Comparison of ENCODE assay signal across 22 cellular contexts in genomic region chr6:13700232-13700631, GRCh38. TPM values are rescaled to one million over a fixed set of nuclear protein-coding genes. Genes with fewer than 3 reads are reported as not detected.
DNase-seq lines count a peak whose midpoint lies in the region; ATAC-seq and TF ChIP-seq lines count a peak whose summit lies in the region.
"Had no signal": no experiment of that assay in that cellular context is flagged by ENCODE, and none has a peak within 500 bp of the region (broad histone marks: within the 10 kb centered on the region; RNA-seq: fewer than 3 reads in every experiment).

No MANE protein-coding gene starts in this region.

- H3K4me1 ChIP-seq in GM23338 (ENCODE audit: insufficient read depth) (peaks cover 19% of the 10 kb centered on the region), neural progenitor cell (peaks cover 26% of the 10 kb centered on the region), aorta (ENCODE audit: control insufficient read depth in 1 of 2, insufficient read depth in 2 of 2, low read length in 2 of 2) (peaks cover 3 to 10% of the 10 kb centered on the region in 2 donors)
- H3K4me1 ChIP-seq: Caco-2 had no signal

- POLR2A ChIA-PET in activated CD8-positive, alpha-beta T cell treated with anti-CD3 and anti-CD28 coated beads for 36 hours (lab: Charles Lee): interaction anchor here (1.0 to 1.2 kb wide), 3 partner anchors 9 to 13 kb away, joined by 3 to 6 read pairs (median 4); partner anchors contain the start of gene RANBP9
- POLR2A ChIA-PET in activated CD8-positive, alpha-beta T cell treated with anti-CD3 and anti-CD28 coated beads, Interleukin-2, amount 10 ng/mL, durations not matched to agents 7 days and 5 days (lab: Charles Lee): interaction anchor here (1.0 kb wide), 1 partner anchor 11 kb away, joined by 3 read pairs; the partner anchor contains the start of gene RANBP9

- H3K4me2 ChIP-seq in GM23338 (no peak overlapping the region), neural progenitor cell (no peak overlapping the region)

- H3K36me3 ChIP-seq in GM23338 (ENCODE audit: insufficient read depth) (no peaks in the 10 kb centered on the region), neural progenitor cell (no peaks in the 10 kb centered on the region), aorta (ENCODE audit: control insufficient read depth in 1 of 2, insufficient read depth in 2 of 2, low read length in 1 of 2) (no peaks in the 10 kb centered on the region)
- H3K36me3 ChIP-seq: adrenal gland, esophagus muscularis mucosa, tibial nerve had no signal

- no peak overlapping the region for H3K9ac ChIP-seq in neural progenitor cell

- no peaks in the 10 kb centered on the region for H3K9me3 ChIP-seq in T-helper 17 cell (ENCODE audit: control insufficient read depth, low read length, poor library complexity, severe bottlenecking)
- no peaks in the 10 kb centered on the region for H3K9me3 ChIP-seq in neural progenitor cell (ENCODE audit: low read depth)
- H3K9me3 ChIP-seq in aorta (ENCODE audit: control insufficient read depth, low read length): no peaks in the 10 kb centered on the region
- H3K9me3 ChIP-seq: adrenal gland, Caco-2, esophagus muscularis mucosa, HAP-1, tibial nerve had no signal

- no peak for DNase-seq in activated CD8-positive, alpha-beta T cell treated with anti-CD3 and anti-CD28 coated beads for 36 hours
- DNase-seq in activated CD8-positive, alpha-beta T cell treated with anti-CD3 and anti-CD28 coated beads, Interleukin-2, amount 10 ng/mL, durations not matched to agents 7 days and 5 days: no peak
- DNase-seq in GM23338 (ENCODE audit: low spot score) (no peak), T-helper 17 cell (no peak), neural progenitor cell (ENCODE audit: low spot score) (no peak), T-helper 9 cell (no peak), aorta (no peak)
- DNase-seq: activated CD4-positive, alpha-beta T cell treated with anti-CD3 and anti-CD28 coated beads, Interleukin-2, amount 50 U/mL, for 4 hours; adrenal gland; Caco-2; EL; NCI-H1092; NCI-H2081; SHP77; T1000 had no signal

- H3K27me3 ChIP-seq in GM23338 (ENCODE audit: insufficient read depth) (no peaks in the 10 kb centered on the region), neural progenitor cell (no peaks in the 10 kb centered on the region), aorta (ENCODE audit: control insufficient read depth in 1 of 2, insufficient read depth in 2 of 2, low read length in 1 of 2) (no peaks in the 10 kb centered on the region)
- H3K27me3 ChIP-seq: adrenal gland, esophagus muscularis mucosa, tibial nerve had no signal

- H2AFZ ChIP-seq in GM23338: no peak overlapping the region
- H2AFZ ChIP-seq in neural progenitor cell (replicated peaks): no peak overlapping the region

- peaks cover 34% of the 10 kb centered on the region for H3K36me3 Mint-ChIP-seq in activated CD8-positive, alpha-beta T cell treated with anti-CD3 and anti-CD28 coated beads for 36 hours (ENCODE audit: low read depth)
- peaks cover 32% of the 10 kb centered on the region for H3K36me3 Mint-ChIP-seq in activated CD8-positive, alpha-beta T cell treated with anti-CD3 and anti-CD28 coated beads, Interleukin-2, amount 10 ng/mL, durations not matched to agents 7 days and 5 days (ENCODE audit: low read depth)
- H3K36me3 Mint-ChIP-seq in GM23338 (ENCODE audit: low read depth): no peaks in the 10 kb centered on the region
- H3K36me3 Mint-ChIP-seq in T-helper 17 cell (ENCODE audit: low read depth): peaks cover 2% of the 10 kb centered on the region
- peaks cover 23% of the 10 kb centered on the region for H3K36me3 Mint-ChIP-seq in neural progenitor cell

- H3K4me3 Mint-ChIP-seq in activated CD8-positive, alpha-beta T cell treated with anti-CD3 and anti-CD28 coated beads for 36 hours: no peak overlapping the region
- no peak overlapping the region for H3K4me3 Mint-ChIP-seq in activated CD8-positive, alpha-beta T cell treated with anti-CD3 and anti-CD28 coated beads, Interleukin-2, amount 10 ng/mL, durations not matched to agents 7 days and 5 days
- H3K4me3 Mint-ChIP-seq in GM23338 (no peak overlapping the region), T-helper 17 cell (peak overlapping the region; percentile 68), neural progenitor cell (no peak overlapping the region)
- H3K4me3 Mint-ChIP-seq: activated T-helper 1 cell treated with anti-CD3 and anti-CD28 coated beads, Interleukin-12 subunit alpha, Interleukin-12 subunit beta, Interleukin-2, Interleukin-4 antibody, amounts not matched to agents 30 ng/mL and 10 ng/mL and 1 ng/mL, durations not matched to agents 14 hours and 24 hours and 36 hours; mesothelial cell of epicardium; stimulated activated memory B cell treated with anti-CD40 and anti-IgM and Interleukin-4, amounts not matched to agents 10 μg/mL and 1 μg/mL and 100 μg/mL, for 72 hours had no signal

- H4K20me1 ChIP-seq in GM23338 (replicated peaks; ENCODE audit: insufficient read depth): peaks cover 31% of the 10 kb centered on the region
- peaks cover 28% of the 10 kb centered on the region for H4K20me1 ChIP-seq in neural progenitor cell (ENCODE audit: low read depth)

- peaks cover 96% of the 10 kb centered on the region for H3K79me2 ChIP-seq in GM23338 (replicated peaks; ENCODE audit: insufficient read depth)
- H3K79me2 ChIP-seq in neural progenitor cell (ENCODE audit: low read depth): peaks cover 99% of the 10 kb centered on the region

- H3K9me3 Mint-ChIP-seq in activated CD8-positive, alpha-beta T cell treated with anti-CD3 and anti-CD28 coated beads for 36 hours: no peaks in the 10 kb centered on the region
- H3K9me3 Mint-ChIP-seq in activated CD8-positive, alpha-beta T cell treated with anti-CD3 and anti-CD28 coated beads, Interleukin-2, amount 10 ng/mL, durations not matched to agents 7 days and 5 days (ENCODE audit: insufficient read depth): no peaks in the 10 kb centered on the region
- H3K9me3 Mint-ChIP-seq in GM23338: no peaks in the 10 kb centered on the region
- H3K9me3 Mint-ChIP-seq in neural progenitor cell: peaks cover 11% of the 10 kb centered on the region
- H3K9me3 Mint-ChIP-seq: activated T-helper 1 cell treated with anti-CD3 and anti-CD28 coated beads, Interleukin-12 subunit alpha, Interleukin-12 subunit beta, Interleukin-2, Interleukin-4 antibody, amounts not matched to agents 30 ng/mL and 10 ng/mL and 1 ng/mL, durations not matched to agents 14 hours and 24 hours and 36 hours; mesothelial cell of epicardium; stimulated activated memory B cell treated with anti-CD40 and anti-IgM and Interleukin-4, amounts not matched to agents 10 μg/mL and 1 μg/mL and 100 μg/mL, for 72 hours had no signal

- peaks cover 49% of the 10 kb centered on the region for H3K4me1 Mint-ChIP-seq in activated CD8-positive, alpha-beta T cell treated with anti-CD3 and anti-CD28 coated beads for 36 hours (ENCODE audit: low read depth)
- peaks cover 40% of the 10 kb centered on the region for H3K4me1 Mint-ChIP-seq in activated CD8-positive, alpha-beta T cell treated with anti-CD3 and anti-CD28 coated beads, Interleukin-2, amount 10 ng/mL, durations not matched to agents 7 days and 5 days (ENCODE audit: low read depth)
- peaks cover 34% of the 10 kb centered on the region for H3K4me1 Mint-ChIP-seq in GM23338
- peaks cover 40% of the 10 kb centered on the region for H3K4me1 Mint-ChIP-seq in T-helper 17 cell
- no peaks in the 10 kb centered on the region for H3K4me1 Mint-ChIP-seq in neural progenitor cell

- CTCF ChIA-PET in activated CD8-positive, alpha-beta T cell treated with anti-CD3 and anti-CD28 coated beads for 36 hours (lab: Charles Lee): interaction anchor here (1.3 to 1.9 kb wide), 2 partner anchors 27 to 75 kb away, joined by 3 to 5 read pairs; no protein-coding TSS in a partner anchor
- CTCF ChIA-PET in activated CD8-positive, alpha-beta T cell treated with anti-CD3 and anti-CD28 coated beads, Interleukin-2, amount 10 ng/mL, durations not matched to agents 7 days and 5 days (lab: Charles Lee): interaction anchor here (0.9 to 1.0 kb wide), 2 partner anchors 23 to 83 kb away, joined by 3 read pairs; no protein-coding TSS in a partner anchor

- intact Hi-C loops in activated CD8-positive, alpha-beta T cell treated with anti-CD3 and anti-CD28 coated beads for 36 hours (cut with micrococcal nuclease): loop anchor here (5.0 kb wide), 1 partner anchor 78 kb away; no protein-coding TSS in a partner anchor
- intact Hi-C loops in aorta (cut with DNase I): no loop called here

- no peak overlapping the region for H3K4me3 ChIP-seq in GM23338
- H3K4me3 ChIP-seq in neural progenitor cell: no peak overlapping the region
- no peak overlapping the region for H3K4me3 ChIP-seq in aorta (ENCODE audit: low read length in 2 of 2)
- H3K4me3 ChIP-seq: adrenal gland, esophagus muscularis mucosa, HAP-1, tibial nerve had no signal

- H3K27me3 Mint-ChIP-seq in activated CD8-positive, alpha-beta T cell treated with anti-CD3 and anti-CD28 coated beads for 36 hours: no peaks in the 10 kb centered on the region
- no peaks in the 10 kb centered on the region for H3K27me3 Mint-ChIP-seq in activated CD8-positive, alpha-beta T cell treated with anti-CD3 and anti-CD28 coated beads, Interleukin-2, amount 10 ng/mL, durations not matched to agents 7 days and 5 days (ENCODE audit: low read depth)
- H3K27me3 Mint-ChIP-seq in GM23338 (ENCODE audit: insufficient read depth, low read depth, poor library complexity) (peaks cover 2% of the 10 kb centered on the region), T-helper 17 cell (no peaks in the 10 kb centered on the region), neural progenitor cell (ENCODE audit: insufficient read depth, low read depth) (no peaks in the 10 kb centered on the region)
- H3K27me3 Mint-ChIP-seq: stimulated activated memory B cell treated with anti-CD40 and anti-IgM and Interleukin-4, amounts not matched to agents 10 μg/mL and 1 μg/mL and 100 μg/mL, for 72 hours had no signal

- ATAC-seq in activated CD8-positive, alpha-beta T cell treated with anti-CD3 and anti-CD28 coated beads for 36 hours: no peak
- ATAC-seq in activated CD8-positive, alpha-beta T cell treated with anti-CD3 and anti-CD28 coated beads, Interleukin-2, amount 10 ng/mL, durations not matched to agents 7 days and 5 days: no peak
- peak; percentile 43; the same call in 1 of the 3 replicates for ATAC-seq in GM23338
- no peak for ATAC-seq in T-helper 17 cell
- no peak for ATAC-seq in GM21529 (IDR thresholded peaks at IDR 0.05; ENCODE audit: unreplicated experiment)
- no peak for ATAC-seq in aorta (ENCODE audit: low FRiP score)
- ATAC-seq: stimulated activated memory B cell treated with anti-CD40 and anti-IgM and Interleukin-4, amounts not matched to agents 10 μg/mL and 1 μg/mL and 100 μg/mL, for 72 hours had no signal

- TF ChIP-seq CTCF in activated CD8-positive, alpha-beta T cell treated with anti-CD3 and anti-CD28 coated beads for 36 hours (IDR thresholded peaks at IDR 0.05): no peak
- TF ChIP-seq CTCF in GM23338 (conservative IDR thresholded peaks at IDR 0.05; ENCODE audit: low read depth in 2 of 2) (no peak), neural progenitor cell (IDR thresholded peaks at IDR 0.05) (no peak)

- no peaks in the 10 kb centered on the region for H3F3A ChIP-seq in GM23338 (replicated peaks; ENCODE audit: low read depth)
- H3F3A ChIP-seq in neural progenitor cell (ENCODE audit: low read depth): no peaks in the 10 kb centered on the region

- 84 to 92% methylated on average over 3 of the region's 3 CpGs for WGBS in aorta, 2 donors

- H3K27ac ChIP-seq in GM23338 (ENCODE audit: low read depth) (peak overlapping the region; percentile 58), neural progenitor cell (peak overlapping the region; percentile 13), aorta (ENCODE audit: low read depth in 1 of 2, low read length in 2 of 2) (no peak overlapping the region)
- H3K27ac ChIP-seq: adrenal gland, esophagus muscularis mucosa, tibial nerve had no signal

- no peaks in the 10 kb centered on the region for H3K9me2 ChIP-seq in GM23338 (ENCODE audit: insufficient read depth)

- peak overlapping the region; percentile 18 for H3K27ac Mint-ChIP-seq in activated CD8-positive, alpha-beta T cell treated with anti-CD3 and anti-CD28 coated beads for 36 hours
- no peak overlapping the region for H3K27ac Mint-ChIP-seq in activated CD8-positive, alpha-beta T cell treated with anti-CD3 and anti-CD28 coated beads, Interleukin-2, amount 10 ng/mL, durations not matched to agents 7 days and 5 days
- H3K27ac Mint-ChIP-seq in GM23338 (peak overlapping the region; percentile 0; the same call in 1 of the 2 replicates), T-helper 17 cell (peak overlapping the region; percentile 32), neural progenitor cell (peak overlapping the region; percentile 2)
- H3K27ac Mint-ChIP-seq: activated T-helper 1 cell treated with anti-CD3 and anti-CD28 coated beads, Interleukin-12 subunit alpha, Interleukin-12 subunit beta, Interleukin-2, Interleukin-4 antibody, amounts not matched to agents 30 ng/mL and 10 ng/mL and 1 ng/mL, durations not matched to agents 14 hours and 24 hours and 36 hours; mesothelial cell of epicardium; stimulated activated memory B cell treated with anti-CD40 and anti-IgM and Interleukin-4, amounts not matched to agents 10 μg/mL and 1 μg/mL and 100 μg/mL, for 72 hours had no signal

RNA-seq across cellular contexts. Expression of gene RANBP9, which starts 11.4 kb away (rescaled TPM):
- 10 to 100 TPM; 53.3 to 56.2 TPM for total RNA-seq in activated CD8-positive, alpha-beta T cell treated with anti-CD3 and anti-CD28 coated beads for 36 hours
- 10 to 100 TPM; 50.0 to 53.4 TPM for total RNA-seq in activated CD8-positive, alpha-beta T cell treated with anti-CD3 and anti-CD28 coated beads, Interleukin-2, amount 10 ng/mL, durations not matched to agents 7 days and 5 days
- total RNA-seq in GM23338 (2014; rRNA removed; shearing (Covaris generic)): 31.8 and 33.6 TPM in 2 replicates
- polyA plus RNA-seq in GM23338 (2016; fragmentation: Nextera tagmentation; extraction: Ambion mirVana): 11.9 and 12.1 TPM in 2 replicates
- total RNA-seq in T-helper 17 cell: 10 to 100 TPM; 74.4 to 99.9 TPM
- 35.2 and 44.8 TPM in 2 replicates for total RNA-seq in neural progenitor cell (ENCODE audit: low replicate concordance)
- total RNA-seq in aorta: 10 to 100 TPM; 53.2 to 64.5 TPM
- polyA plus RNA-seq in aorta: 10 to 100 TPM; 29.2 to 31.0 TPM

Comparison
In these comparisons a context has a peak if more than half of its experiments do, and no peak if none do; other contexts are left out.
1. H3K27ac ChIP-seq: peak in GM23338 (single experiment) and neural progenitor cell (single experiment); none in aorta (0 of 2).